ENCODE assay signal across 8 cellular contexts in genomic region chr1:37682334-37682987, GRCh38. TPM values are rescaled to one million over a fixed set of nuclear protein-coding genes. Genes with fewer than 3 reads are reported as not detected.
DNase-seq lines count a peak whose midpoint lies in the region; ATAC-seq and TF ChIP-seq lines count a peak whose summit lies in the region.

No MANE protein-coding gene starts in this region.

- intact Hi-C loops in activated T-helper 1 cell treated with anti-CD3 and anti-CD28 coated beads, Interleukin-12 subunit alpha, Interleukin-12 subunit beta, Interleukin-2, Interleukin-4 antibody, amounts not matched to agents 30 ng/mL and 10 ng/mL and 1 ng/mL, durations not matched to agents 14 hours and 24 hours and 36 hours (cut with micrococcal nuclease), result loop anchor here (1.0 kb wide), 5 partner anchors 8 to 228 kb away; partner anchors contain the start of gene GNL2

- H3K4me3 Mint-ChIP-seq in activated T-helper 1 cell treated with anti-CD3 and anti-CD28 coated beads, Interleukin-12 subunit alpha, Interleukin-12 subunit beta, Interleukin-2, Interleukin-4 antibody, amounts not matched to agents 30 ng/mL and 10 ng/mL and 1 ng/mL, durations not matched to agents 14 hours and 24 hours and 36 hours, result no peak overlapping the region

- TF ChIP-seq CTCF in fibroblast of pulmonary artery (IDR thresholded peaks at IDR 0.05; ENCODE audit: low read length, missing control alignments) (peak; percentile 88), thoracic aorta (IDR thresholded peaks at IDR 0.05) (peak; percentile 95)

- H3K9me3 ChIP-seq in thoracic aorta, result no peaks in the 10 kb centered on the region

- peak; percentile 72 for DNase-seq in DMS79 treated with DMSO at 0.1 percent for 48 hours (lab: John Stamatoyannopoulos, UW)
- DNase-seq in LoVo (ENCODE audit: low spot score), result peak; percentile 45
- peak; percentile 61 for DNase-seq in RPMI7951 (ENCODE audit: low read depth)
- peak; percentile 61 for DNase-seq in activated T-helper 1 cell treated with anti-CD3 and anti-CD28 coated beads, Interleukin-12 subunit alpha, Interleukin-12 subunit beta, Interleukin-2, Interleukin-4 antibody, amounts not matched to agents 30 ng/mL and 10 ng/mL and 1 ng/mL, durations not matched to agents 14 hours and 24 hours and 36 hours (ENCODE audit: low spot score)
- DNase-seq in fibroblast of pulmonary artery (ENCODE audit: low read depth), result peak; percentile 77
- DNase-seq in non-pigmented ciliary epithelial cell (ENCODE audit: low read depth), result peak; percentile 32
- DNase-seq in thoracic aorta (ENCODE audit: low spot score), result peak; percentile 18

- H3K36me3 Mint-ChIP-seq in activated T-helper 1 cell treated with anti-CD3 and anti-CD28 coated beads, Interleukin-12 subunit alpha, Interleukin-12 subunit beta, Interleukin-2, Interleukin-4 antibody, amounts not matched to agents 30 ng/mL and 10 ng/mL and 1 ng/mL, durations not matched to agents 14 hours and 24 hours and 36 hours (ENCODE audit: low read depth), result peaks cover 20% of the 10 kb centered on the region

- ATAC-seq in thoracic aorta (ENCODE audit: insufficient number of reproducible peaks, low FRiP score, low read depth) (peak; percentile 47), GM19324 (IDR thresholded peaks at IDR 0.05; ENCODE audit: low FRiP score, unreplicated experiment) (no peak)

- H3K27me3 Mint-ChIP-seq in activated T-helper 1 cell treated with anti-CD3 and anti-CD28 coated beads, Interleukin-12 subunit alpha, Interleukin-12 subunit beta, Interleukin-2, Interleukin-4 antibody, amounts not matched to agents 30 ng/mL and 10 ng/mL and 1 ng/mL, durations not matched to agents 14 hours and 24 hours and 36 hours (ENCODE audit: insufficient read depth), result no peaks in the 10 kb centered on the region

- H3K9me3 Mint-ChIP-seq in activated T-helper 1 cell treated with anti-CD3 and anti-CD28 coated beads, Interleukin-12 subunit alpha, Interleukin-12 subunit beta, Interleukin-2, Interleukin-4 antibody, amounts not matched to agents 30 ng/mL and 10 ng/mL and 1 ng/mL, durations not matched to agents 14 hours and 24 hours and 36 hours, result no peaks in the 10 kb centered on the region

- H3K36me3 ChIP-seq in thoracic aorta, result peaks cover 21% of the 10 kb centered on the region

- H3K27ac Mint-ChIP-seq in activated T-helper 1 cell treated with anti-CD3 and anti-CD28 coated beads, Interleukin-12 subunit alpha, Interleukin-12 subunit beta, Interleukin-2, Interleukin-4 antibody, amounts not matched to agents 30 ng/mL and 10 ng/mL and 1 ng/mL, durations not matched to agents 14 hours and 24 hours and 36 hours, result no peak overlapping the region

- H3K4me1 Mint-ChIP-seq in activated T-helper 1 cell treated with anti-CD3 and anti-CD28 coated beads, Interleukin-12 subunit alpha, Interleukin-12 subunit beta, Interleukin-2, Interleukin-4 antibody, amounts not matched to agents 30 ng/mL and 10 ng/mL and 1 ng/mL, durations not matched to agents 14 hours and 24 hours and 36 hours (ENCODE audit: low read depth), result no peaks in the 10 kb centered on the region

- H3K4me3 ChIP-seq in fibroblast of pulmonary artery (replicated peaks; ENCODE audit: low read depth, low read length) (no peak overlapping the region), thoracic aorta (no peak overlapping the region)

- peak overlapping the region in 1 of 2 donors; percentile 65 for H3K27ac ChIP-seq in thoracic aorta

- no peaks in the 10 kb centered on the region for H3K27me3 ChIP-seq in thoracic aorta (replicated peaks; ENCODE audit: insufficient read depth)

- H3K4me1 ChIP-seq in thoracic aorta (ENCODE audit: control insufficient read depth in 1 of 2, low read depth in 2 of 2), result no peaks in the 10 kb centered on the region

RNA-seq across cellular contexts. Expression of gene CDCA8, which starts 9.9 kb away (rescaled TPM):
- total RNA-seq in RPMI7951 (2014; rRNA removed; shearing (Covaris generic)), result 42.8 and 48.3 TPM in 2 replicates
- total RNA-seq in activated T-helper 1 cell treated with anti-CD3 and anti-CD28 coated beads, Interleukin-12 subunit alpha, Interleukin-12 subunit beta, Interleukin-2, Interleukin-4 antibody, amounts not matched to agents 30 ng/mL and 10 ng/mL and 1 ng/mL, durations not matched to agents 14 hours and 24 hours and 36 hours, result 33.5 and 37.2 TPM in 2 replicates
- total RNA-seq in thoracic aorta, result under 1 TPM; 0.27 to 0.35 TPM

RNA-seq across cellular contexts. Expression of gene RSPO1, which starts 47.8 kb away (rescaled TPM):
- 0.10 TPM in 1 of 2 replicates, not detected in the other for total RNA-seq in RPMI7951 (2014; rRNA removed; shearing (Covaris generic))
- total RNA-seq in activated T-helper 1 cell treated with anti-CD3 and anti-CD28 coated beads, Interleukin-12 subunit alpha, Interleukin-12 subunit beta, Interleukin-2, Interleukin-4 antibody, amounts not matched to agents 30 ng/mL and 10 ng/mL and 1 ng/mL, durations not matched to agents 14 hours and 24 hours and 36 hours, result not detected in 2 replicates
- total RNA-seq in thoracic aorta, result under 1 TPM; 0.42 to 0.95 TPM

Comparison
In these comparisons a context has a peak if more than half of its experiments do, and no peak if none do; other contexts are left out.
1. DNase-seq: peak in every context shown above with its lines; median percentile 77 in fibroblast of pulmonary artery; 72 in DMS79 treated with DMSO at 0.1 percent for 48 hours; 61 in RPMI7951; 61 in activated T-helper 1 cell treated with anti-CD3 and anti-CD28 coated beads, Interleukin-12 subunit alpha, Interleukin-12 subunit beta, Interleukin-2, Interleukin-4 antibody, amounts not matched to agents 30 ng/mL and 10 ng/mL and 1 ng/mL, durations not matched to agents 14 hours and 24 hours and 36 hours; 45 in LoVo; 32 in non-pigmented ciliary epithelial cell; 18 in thoracic aorta.
2. RNA of gene CDCA8, which starts 9.9 kb away (total RNA-seq): 42.8 to 48.3 TPM in RPMI7951 and 33.5 to 37.2 TPM in activated T-helper 1 cell treated with anti-CD3 and anti-CD28 coated beads, Interleukin-12 subunit alpha, Interleukin-12 subunit beta, Interleukin-2, Interleukin-4 antibody, amounts not matched to agents 30 ng/mL and 10 ng/mL and 1 ng/mL, durations not matched to agents 14 hours and 24 hours and 36 hours; 0.27 to 0.35 TPM in thoracic aorta; every median in the first group is over 10 times any median in the second.